1 cellular context compared by ENCODE assay signal in genomic region chr11:56764976-56765375, GRCh38.
TF ChIP-seq lines count a peak whose summit lies in the region.

No MANE protein-coding gene starts in this region.

TF ChIP-seq in SK-N-SH treated with all-trans-retinoic acid at 6 μM for 48 hours, 23 proteins besides CTCF, POLR2A, EP300 and RAD21 (continued from another document):
- TF ChIP-seq TSHZ2 (CRISPR knock-in tag; IDR thresholded peaks at IDR 0.05) (no peak), GLIS3 (CRISPR knock-in tag; IDR thresholded peaks at IDR 0.05) (no peak), ZNF8 (CRISPR knock-in tag; IDR thresholded peaks at IDR 0.05) (no peak), ZNF565 (CRISPR knock-in tag; conservative IDR thresholded peaks at IDR 0.05; ENCODE audit: low read depth) (no peak), SNAI2 (CRISPR knock-in tag; IDR thresholded peaks at IDR 0.05) (no peak), ZNF70 (CRISPR knock-in tag; IDR thresholded peaks at IDR 0.05) (no peak), RARB (CRISPR knock-in tag; IDR thresholded peaks at IDR 0.05) (no peak), ISL1 (CRISPR knock-in tag; IDR thresholded peaks at IDR 0.05) (no peak), CREB5 (CRISPR knock-in tag; IDR thresholded peaks at IDR 0.05; ENCODE audit: low read depth) (no peak), OSR1 (CRISPR knock-in tag; IDR thresholded peaks at IDR 0.05) (no peak)
